In the genomic region with DNA sequence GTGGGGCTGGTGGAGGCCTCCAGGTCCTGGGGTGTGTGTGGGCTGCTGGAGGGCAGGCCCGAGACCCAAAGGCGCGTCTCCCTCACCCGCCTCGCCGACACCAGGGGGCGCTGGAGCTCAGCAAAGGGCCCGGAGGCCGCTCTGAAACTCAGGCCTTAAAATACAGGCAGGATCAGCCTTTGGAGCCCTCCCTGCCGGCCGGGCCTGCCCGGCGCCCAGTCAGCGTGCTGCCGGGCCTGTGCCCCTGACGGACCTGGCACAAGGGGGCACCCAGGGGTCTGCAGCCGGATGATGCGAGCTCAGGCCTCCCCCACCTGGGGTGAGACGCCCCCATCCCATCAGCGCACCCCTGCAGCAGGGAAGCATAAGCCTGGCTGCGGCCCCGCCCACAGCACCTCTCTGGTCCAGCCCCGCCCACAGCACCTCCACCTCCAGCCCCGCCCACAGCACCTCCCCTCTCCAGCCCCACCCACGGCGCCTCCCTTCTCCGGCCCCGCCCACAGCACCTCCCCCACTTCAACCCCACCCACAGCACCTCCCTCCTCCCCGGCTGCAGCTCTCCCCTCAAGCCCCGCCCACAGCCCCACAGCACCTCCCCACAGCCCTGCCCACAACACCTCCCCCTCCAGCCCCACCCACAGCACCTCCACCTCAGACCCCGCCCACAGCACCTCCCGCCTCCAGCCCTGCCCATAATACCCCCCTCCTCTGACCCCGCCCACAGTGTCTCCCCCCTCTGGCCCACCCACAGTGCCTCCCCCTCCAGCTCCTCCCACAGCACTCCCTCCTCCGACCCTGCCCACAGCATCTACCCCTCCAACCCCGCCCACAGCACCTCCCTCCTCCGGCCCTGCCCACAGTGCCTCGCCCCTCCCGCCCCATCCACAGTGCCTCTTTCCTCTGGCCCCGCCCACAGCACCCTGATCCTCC, we compare ENCODE assay signal across 8 cellular contexts.
DNase-seq lines count a peak whose midpoint lies in the region; ATAC-seq and TF ChIP-seq lines count a peak whose summit lies in the region.

No MANE protein-coding gene starts in this region.

- H3K4me1 ChIP-seq in BLaER1 (peaks cover 84% of the 10 kb centered on the region), foreskin keratinocyte (peaks cover 17% of the 10 kb centered on the region)

- peak overlapping the region; percentile 78 for H3K27ac ChIP-seq in BLaER1
- no peak overlapping the region for H3K27ac ChIP-seq in foreskin keratinocyte

- H3K4me2 ChIP-seq in BLaER1 = peak overlapping the region; percentile 90

- DNase-seq in HT1080 (ENCODE audit: low read depth) (peak; percentile 69), RPMI8226 (peak; percentile 90), foreskin keratinocyte (peak; percentile 72 to 87), neural crest cell (ENCODE audit: low read depth, low spot score) (peak; percentile 88)
- peak; percentile 88 for DNase-seq in activated effector memory CD4-positive, alpha-beta T cell treated with anti-CD3 and anti-CD28 coated beads, Interleukin-2, amount 50 U/mL, for 16 hours
- peak; percentile 84 for DNase-seq in stimulated activated naive CD8-positive, alpha-beta T cell treated with anti-CD3 and anti-CD28 coated beads, Interleukin-15, Interleukin-2, amounts not matched to agents 100 U/mL and 50 U/mL, for 24 hours

- H3K4me3 Mint-ChIP-seq in neural crest cell = no peak overlapping the region

- H3K9me3 ChIP-seq in BLaER1 = peaks cover 13% of the 10 kb centered on the region

- peak overlapping the region; percentile 49; the same call in 1 of the 2 replicates for H3K9ac ChIP-seq in BLaER1

- ATAC-seq in foreskin keratinocyte (peak; percentile 74), HG03196 (IDR thresholded peaks at IDR 0.05; ENCODE audit: unreplicated experiment) (no peak)
- peak; percentile 58 for ATAC-seq in stimulated activated naive CD8-positive, alpha-beta T cell treated with anti-CD3 and anti-CD28 coated beads, Interleukin-15, Interleukin-2, amounts not matched to agents 100 U/mL and 50 U/mL, for 24 hours

- H3K9me3 Mint-ChIP-seq in neural crest cell = peaks cover 6% of the 10 kb centered on the region

- H3K27me3 ChIP-seq in BLaER1 = no peaks in the 10 kb centered on the region
- H3K27me3 ChIP-seq in foreskin keratinocyte = peaks cover 4% of the 10 kb centered on the region

- no peak overlapping the region for H3K27ac Mint-ChIP-seq in neural crest cell (ENCODE audit: unreplicated experiment)

- peaks cover 11% of the 10 kb centered on the region for H3K4me1 Mint-ChIP-seq in neural crest cell

- peak overlapping the region; percentile 57 for H3K4me3 ChIP-seq in BLaER1

- TF ChIP-seq CTCF in foreskin keratinocyte (conservative IDR thresholded peaks at IDR 0.05) = peak; percentile 95
- TF ChIP-seq CTCF in neural crest cell (conservative IDR thresholded peaks at IDR 0.05) = peak; percentile 95

- H3K36me3 Mint-ChIP-seq in neural crest cell (ENCODE audit: low read depth) = no peaks in the 10 kb centered on the region

- H3K36me3 ChIP-seq in BLaER1 = no peaks in the 10 kb centered on the region

- H3K27me3 Mint-ChIP-seq in neural crest cell (ENCODE audit: low read depth) = peaks cover 2% of the 10 kb centered on the region

- H4K20me1 ChIP-seq in BLaER1 = 0 out of 2 replicates have a peak, but pooled peaks cover 6% of the 10 kb centered on the region
